In the genomic region with DNA sequence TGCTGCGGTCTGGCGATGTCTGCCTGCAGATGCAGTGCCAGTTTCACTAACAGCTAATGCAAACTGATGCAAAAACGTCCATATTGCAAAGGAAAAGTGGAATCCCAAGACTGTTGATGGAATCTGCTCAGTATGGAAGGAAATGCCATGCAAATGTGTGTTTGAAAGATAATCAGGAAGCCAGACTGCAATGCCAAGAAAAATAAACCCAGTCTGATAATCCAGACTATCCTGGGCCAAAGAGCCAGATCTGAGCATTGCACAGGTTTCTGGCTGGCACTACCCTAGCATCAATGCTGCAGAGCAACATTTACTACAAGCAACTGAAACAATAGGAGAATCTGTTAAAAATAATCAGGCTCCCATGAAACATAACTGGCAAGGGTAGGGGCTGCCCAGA, we compare ENCODE assay signal across 15 cellular contexts.
DNase-seq lines count a peak whose midpoint lies in the region; ATAC-seq, FAIRE-seq and TF ChIP-seq lines count a peak whose summit lies in the region.
"Had no signal": no experiment of that assay in that cellular context is flagged by ENCODE, and none has a peak within 500 bp of the region (broad histone marks: within the 10 kb centered on the region; RNA-seq: fewer than 3 reads in every experiment).

No MANE protein-coding gene starts in this region.

- dilution Hi-C loops in keratinocyte (cut with MboI; ENCODE audit: extremely low pct_ligation_motif_present, low sequenced_read_pairs) = no loop called here

- ATAC-seq in HG02642 (IDR thresholded peaks at IDR 0.05; ENCODE audit: poor library complexity, unreplicated experiment) (no peak), HG02588 (IDR thresholded peaks at IDR 0.05; ENCODE audit: unreplicated experiment) (no peak)
- ATAC-seq: A549, GM12878 had no signal

- no peak overlapping the region for H3K9ac ChIP-seq in keratinocyte (ENCODE audit: control insufficient read depth, extremely low read depth, insufficient read depth, low read length)

- H3K9me3 ChIP-seq in MG63 (no peaks in the 10 kb centered on the region; the same call in 1 of the 2 replicates), keratinocyte (ENCODE audit: control insufficient read depth, low read depth, low read length) (no peaks in the 10 kb centered on the region)
- H3K9me3 ChIP-seq: A549 had no signal

- no peak overlapping the region for H2AFZ ChIP-seq in keratinocyte (ENCODE audit: control insufficient read depth, low read length)

- H3K27ac ChIP-seq in keratinocyte (ENCODE audit: control insufficient read depth, insufficient read depth, low read length) = no peak overlapping the region
- H3K27ac ChIP-seq: A549 had no signal

- no peaks in the 10 kb centered on the region for H3K4me1 ChIP-seq in keratinocyte (ENCODE audit: control insufficient read depth, extremely low read depth, insufficient read depth, low read length)
- H3K4me1 ChIP-seq: A549 had no signal

- H3K36me3 ChIP-seq in MG63 = no peaks in the 10 kb centered on the region
- H3K36me3 ChIP-seq in keratinocyte (ENCODE audit: control insufficient read depth in 2 of 2, extremely low read depth in 1 of 2, insufficient read depth in 2 of 2, low read length in 2 of 2) = no peaks in the 10 kb centered on the region

- no peaks in the 10 kb centered on the region for H3K9me1 ChIP-seq in keratinocyte (ENCODE audit: control insufficient read depth, extremely low read depth, insufficient read depth, low read length)

- TF ChIP-seq CTCF in keratinocyte (optimal IDR thresholded peaks at IDR 0.05 in 1 of 3, IDR thresholded peaks at IDR 0.05 in 1 of 3, conservative IDR thresholded peaks at IDR 0.05 in 1 of 3; ENCODE audit: extremely low read depth in 1 of 3, insufficient read depth in 2 of 3, low read length in 3 of 3) = no peak

- H3K27me3 ChIP-seq in MG63 = peaks cover 5% of the 10 kb centered on the region; the same call in 1 of the 2 replicates
- H3K27me3 ChIP-seq in keratinocyte (ENCODE audit: control insufficient read depth, extremely low read depth, insufficient read depth, low read length) = peaks cover 6% of the 10 kb centered on the region

- peak; percentile 9 for FAIRE-seq in keratinocyte (lab: Jason Lieb, UNC)
- FAIRE-seq: A549, GM12878, GM18507 had no signal

- H3K4me3 ChIP-seq in MG63 = no peak overlapping the region
- H3K4me3 ChIP-seq in keratinocyte (ENCODE audit: control insufficient read depth in 2 of 3, extremely low read depth in 1 of 3, insufficient read depth in 2 of 3, low read depth in 1 of 3, low read length in 3 of 3) = no peak overlapping the region
- H3K4me3 ChIP-seq: A549, GM12878 had no signal

- no peaks in the 10 kb centered on the region for H3K79me2 ChIP-seq in keratinocyte (ENCODE audit: control insufficient read depth, insufficient read depth, low read length)

- no peaks in the 10 kb centered on the region for H4K20me1 ChIP-seq in keratinocyte (ENCODE audit: control insufficient read depth, extremely low read depth, insufficient read depth, low read length)

- H3K4me2 ChIP-seq in keratinocyte (ENCODE audit: control insufficient read depth, extremely low read depth, insufficient read depth, low read depth, low read length) = no peak overlapping the region
- H3K4me2 ChIP-seq: A549 had no signal

- DNase-seq in MG63 = peak; percentile 72
- peak; percentile 1 for DNase-seq in astrocyte of the hippocampus (ENCODE audit: low read depth, low spot score)
- peak; percentile 71 to 83 for DNase-seq in dermis microvascular lymphatic vessel endothelial cell (ENCODE audit: low read depth in 2 of 2)
- DNase-seq in keratinocyte (ENCODE audit: low read depth, low spot score) = no peak
- no peak for DNase-seq in UCSD-AML1 (lab: John Stamatoyannopoulos, UW; ENCODE audit: unreplicated experiment)
- no peak for DNase-seq in NCI-H128 (lab: John Stamatoyannopoulos, UW; ENCODE audit: unreplicated experiment)
- DNase-seq: CD8-positive, alpha-beta memory T cell; DMS53; GOT3; H9 had no signal

Comparison
In these comparisons a context has a peak if more than half of its experiments do, and no peak if none do; other contexts are left out.
1. DNase-seq: peak in MG63 (single experiment), astrocyte of the hippocampus (single experiment) and dermis microvascular lymphatic vessel endothelial cell (2 of 2); none in keratinocyte (single experiment), UCSD-AML1 (single experiment) and NCI-H128 (single experiment).